ENCODE assay signal across 36 cellular contexts in genomic region chr5:6088706-6089105, GRCh38.
"Had no signal": no experiment of that assay in that cellular context is flagged by ENCODE, and none has a peak within 500 bp of the region (broad histone marks: within the 10 kb centered on the region; RNA-seq: fewer than 3 reads in every experiment).

No MANE protein-coding gene starts in this region.

- H3K9me3 ChIP-seq: adrenal gland, body of pancreas, breast epithelium, colonic mucosa, esophagus squamous epithelium, gastroesophageal sphincter, heart right ventricle had no signal

- H3K27me3 Mint-ChIP-seq: activated B cell treated with CpG ODN at 0.5 μM for 24 hours; activated CD8-positive, alpha-beta memory T cell treated with anti-CD3 and anti-CD28 coated beads, Interleukin-2, amount 10 ng/mL, durations not matched to agents 7 days and 5 days; activated naive CD8-positive, alpha-beta T cell treated with anti-CD3 and anti-CD28 coated beads, Interleukin-2, amount 50 U/mL, for 24 hours had no signal

- H3K4me1 Mint-ChIP-seq: activated B cell treated with CpG ODN at 0.5 μM for 24 hours; activated CD8-positive, alpha-beta memory T cell treated with anti-CD3 and anti-CD28 coated beads, Interleukin-2, amount 10 ng/mL, durations not matched to agents 7 days and 5 days; activated naive CD4-positive, alpha-beta T cell treated with anti-CD3 and anti-CD28 coated beads, Interleukin-2, amount 50 U/mL, for 24 hours; activated naive CD8-positive, alpha-beta T cell treated with anti-CD3 and anti-CD28 coated beads for 36 hours; activated naive CD8-positive, alpha-beta T cell treated with anti-CD3 and anti-CD28 coated beads, Interleukin-2, amount 50 U/mL, for 24 hours had no signal

- H3K36me3 Mint-ChIP-seq: activated CD8-positive, alpha-beta memory T cell treated with anti-CD3 and anti-CD28 coated beads, Interleukin-2, amount 10 ng/mL, durations not matched to agents 7 days and 5 days; activated naive CD4-positive, alpha-beta T cell treated with anti-CD3 and anti-CD28 coated beads, Interleukin-2, amount 50 U/mL, for 24 hours; activated naive CD8-positive, alpha-beta T cell treated with anti-CD3 and anti-CD28 coated beads for 36 hours had no signal

- H3K27ac Mint-ChIP-seq: activated B cell treated with CpG ODN at 0.5 μM for 24 hours; activated CD8-positive, alpha-beta memory T cell treated with anti-CD3 and anti-CD28 coated beads, Interleukin-2, amount 10 ng/mL, durations not matched to agents 7 days and 5 days; activated CD8-positive, alpha-beta T cell treated with anti-CD3 and anti-CD28 coated beads, Interleukin-2, amount 10 ng/mL, durations not matched to agents 7 days and 5 days; activated naive CD4-positive, alpha-beta T cell treated with anti-CD3 and anti-CD28 coated beads for 36 hours; activated naive CD4-positive, alpha-beta T cell treated with anti-CD3 and anti-CD28 coated beads, Interleukin-2, amount 50 U/mL, for 24 hours; activated naive CD8-positive, alpha-beta T cell treated with anti-CD3 and anti-CD28 coated beads for 36 hours; activated naive CD8-positive, alpha-beta T cell treated with anti-CD3 and anti-CD28 coated beads, Interleukin-2, amount 50 U/mL, for 24 hours; activated T-helper 1 cell treated with anti-CD3 and anti-CD28 coated beads, Interleukin-12 subunit alpha, Interleukin-12 subunit beta, Interleukin-2, Interleukin-4 antibody, amounts not matched to agents 30 ng/mL and 10 ng/mL and 1 ng/mL, durations not matched to agents 14 hours and 24 hours and 36 hours; activated T-helper 2 cell treated with anti-CD3 and anti-CD28 coated beads, Interferon-gamma antibody, Interleukin-2, Interleukin-4, amounts not matched to agents 10 μg/mL and 5 μg/mL and 100 μg/mL, durations not matched to agents 14 hours and 24 hours and 36 hours; T-helper 2 cell treated with Interferon-gamma antibody and Interleukin-4, amounts not matched to agents 5 μg/mL and 100 μg/mL, for 36 hours had no signal

- H3K27ac ChIP-seq: adrenal gland, body of pancreas, breast epithelium, cardiac muscle cell, colonic mucosa, epithelial cell of prostate, esophagus squamous epithelium, gastroesophageal sphincter, heart right ventricle, hepatocyte, WERI-Rb-1 had no signal

- H3K4me1 ChIP-seq: adrenal gland, body of pancreas, breast epithelium, colonic mucosa, gastroesophageal sphincter, heart right ventricle had no signal

- DNase-seq: activated B cell treated with CpG ODN at 0.5 μM for 24 hours; activated CD4-positive, alpha-beta T cell treated with anti-CD3 and anti-CD28 coated beads for 48 hours; activated CD4-positive, alpha-beta T cell treated with anti-CD3 and anti-CD28 coated beads, Interleukin-2, amount 50 U/mL, for 1 hour; activated CD4-positive, alpha-beta T cell treated with anti-CD3 and anti-CD28 coated beads, Interleukin-2, amount 50 U/mL, for 48 hours; activated CD8-positive, alpha-beta memory T cell treated with anti-CD3 and anti-CD28 coated beads, Interleukin-2, amount 10 ng/mL, durations not matched to agents 7 days and 5 days; activated CD8-positive, alpha-beta memory T cell treated with anti-CD3 and anti-CD28 coated beads, Interleukin-2, amount 50 U/mL, for 4 hours; activated CD8-positive, alpha-beta T cell treated with anti-CD3 and anti-CD28 coated beads, Interleukin-2, amount 10 ng/mL, durations not matched to agents 7 days and 5 days; activated effector memory CD4-positive, alpha-beta T cell treated with anti-CD3 and anti-CD28 coated beads, Interleukin-2, amount 50 U/mL, for 16 hours; activated naive CD4-positive, alpha-beta T cell treated with anti-CD3 and anti-CD28 coated beads for 36 hours; activated naive CD8-positive, alpha-beta T cell treated with anti-CD3 and anti-CD28 coated beads for 36 hours; activated naive CD8-positive, alpha-beta T cell treated with anti-CD3 and anti-CD28 coated beads, Interleukin-2, amount 50 U/mL, for 24 hours; activated T-cell treated with anti-CD3 and anti-CD28 coated beads, Interleukin-2, amount 50 U/mL, for 1 hour; activated T-cell treated with anti-CD3 and anti-CD28 coated beads, Interleukin-2, amount 50 U/mL, for 48 hours; adrenal gland; amygdala; aorta; body of pancreas; central memory CD4-positive, alpha-beta T cell; cerebellar nuclear complex; colonic mucosa; effector CD8-positive, alpha-beta T cell; esophagus squamous epithelium; foreskin melanocyte; heart right ventricle; T1000; WERI-Rb-1 had no signal

- ATAC-seq: activated CD4-positive, CD25-positive, alpha-beta regulatory T cell treated with anti-CD3 and anti-CD28 coated beads, Interleukin-2, amount 50 U/mL, for 24 hours; activated CD8-positive, alpha-beta memory T cell treated with anti-CD3 and anti-CD28 coated beads, Interleukin-2, amount 10 ng/mL, durations not matched to agents 7 days and 5 days; activated CD8-positive, alpha-beta T cell treated with anti-CD3 and anti-CD28 coated beads, Interleukin-2, amount 10 ng/mL, durations not matched to agents 7 days and 5 days; activated naive CD8-positive, alpha-beta T cell treated with anti-CD3 and anti-CD28 coated beads, Interleukin-2, amount 50 U/mL, for 24 hours; body of pancreas; gastroesophageal sphincter; heart right ventricle had no signal

- H3K27me3 ChIP-seq: adrenal gland, body of pancreas, breast epithelium, cardiac muscle cell, colonic mucosa, gastroesophageal sphincter, heart right ventricle, hepatocyte had no signal

- H3K4me3 ChIP-seq: adrenal gland, body of pancreas, breast epithelium, cardiac muscle cell, colonic mucosa, esophagus squamous epithelium, gastroesophageal sphincter, heart right ventricle, hepatocyte had no signal

- H3K36me3 ChIP-seq: adrenal gland, breast epithelium, cardiac muscle cell, colonic mucosa, esophagus squamous epithelium, gastroesophageal sphincter, heart right ventricle, WERI-Rb-1 had no signal

- H3K9me3 Mint-ChIP-seq: activated B cell treated with CpG ODN at 0.5 μM for 24 hours; activated naive CD4-positive, alpha-beta T cell treated with anti-CD3 and anti-CD28 coated beads, Interleukin-2, amount 50 U/mL, for 24 hours; activated T-helper 2 cell treated with anti-CD3 and anti-CD28 coated beads, Interferon-gamma antibody, Interleukin-2, Interleukin-4, amounts not matched to agents 10 μg/mL and 5 μg/mL and 100 μg/mL, durations not matched to agents 14 hours and 24 hours and 36 hours; T-helper 2 cell treated with Interferon-gamma antibody and Interleukin-4, amounts not matched to agents 5 μg/mL and 100 μg/mL, for 36 hours had no signal

- H3K4me3 Mint-ChIP-seq: activated B cell treated with CpG ODN at 0.5 μM for 24 hours; activated CD8-positive, alpha-beta memory T cell treated with anti-CD3 and anti-CD28 coated beads, Interleukin-2, amount 10 ng/mL, durations not matched to agents 7 days and 5 days; activated CD8-positive, alpha-beta T cell treated with anti-CD3 and anti-CD28 coated beads, Interleukin-2, amount 10 ng/mL, durations not matched to agents 7 days and 5 days; activated naive CD4-positive, alpha-beta T cell treated with anti-CD3 and anti-CD28 coated beads for 36 hours; activated naive CD4-positive, alpha-beta T cell treated with anti-CD3 and anti-CD28 coated beads, Interleukin-2, amount 50 U/mL, for 24 hours; activated naive CD8-positive, alpha-beta T cell treated with anti-CD3 and anti-CD28 coated beads for 36 hours; activated naive CD8-positive, alpha-beta T cell treated with anti-CD3 and anti-CD28 coated beads, Interleukin-2, amount 50 U/mL, for 24 hours; activated T-helper 1 cell treated with anti-CD3 and anti-CD28 coated beads, Interleukin-12 subunit alpha, Interleukin-12 subunit beta, Interleukin-2, Interleukin-4 antibody, amounts not matched to agents 30 ng/mL and 10 ng/mL and 1 ng/mL, durations not matched to agents 14 hours and 24 hours and 36 hours; T-helper 2 cell treated with Interferon-gamma antibody and Interleukin-4, amounts not matched to agents 5 μg/mL and 100 μg/mL, for 36 hours had no signal
